Comparison of ENCODE assay signal across 8 cellular contexts in genomic region chr10:119166111-119166500, GRCh38. TPM values are rescaled to one million over a fixed set of nuclear protein-coding genes. Genes with fewer than 3 reads are reported as not detected.
DNase-seq lines count a peak whose midpoint lies in the region; ATAC-seq and TF ChIP-seq lines count a peak whose summit lies in the region.

No MANE protein-coding gene starts in this region.

- TF ChIP-seq EP300 in esophagus muscularis mucosa (IDR thresholded peaks at IDR 0.05): no peak

- 70% methylated on average over 7 of the region's 7 CpGs for WGBS in esophagus muscularis mucosa

- H3K27me3 ChIP-seq in Peyer's patch (no peaks in the 10 kb centered on the region), esophagus muscularis mucosa (no peaks in the 10 kb centered on the region), rectal smooth muscle tissue (ENCODE audit: control insufficient read depth, insufficient read depth, low read length) (no peaks in the 10 kb centered on the region)

- H3K9ac ChIP-seq in rectal smooth muscle tissue (ENCODE audit: low read length): peak overlapping the region; percentile 50

- H3K27ac ChIP-seq in Peyer's patch: peak overlapping the region; percentile 81 to 94 (median 89)
- H3K27ac ChIP-seq in esophagus muscularis mucosa (replicated peaks in 1 of 4): peak overlapping the region; percentile 88 to 93 (median 92)
- H3K27ac ChIP-seq in rectal smooth muscle tissue (ENCODE audit: low read depth, low read length): peak overlapping the region; percentile 93

- intact Hi-C loops in esophagus muscularis mucosa (cut with DNase I): no loop called here

- peaks cover 0 to 7% (median 2%) of the 10 kb centered on the region in 4 donors for H3K4me1 ChIP-seq in Peyer's patch
- H3K4me1 ChIP-seq in esophagus muscularis mucosa: peaks cover 12 to 36% (median 30%) of the 10 kb centered on the region in 4 donors
- peaks cover 3% of the 10 kb centered on the region for H3K4me1 ChIP-seq in rectal smooth muscle tissue (ENCODE audit: control insufficient read depth, insufficient read depth, low read length)

- H3K9me3 ChIP-seq in Peyer's patch (no peaks in the 10 kb centered on the region), esophagus muscularis mucosa (no peaks in the 10 kb centered on the region)

- ATAC-seq in GM21723 (IDR thresholded peaks at IDR 0.05; ENCODE audit: unreplicated experiment): peak; percentile 5

- H3K36me3 ChIP-seq in Peyer's patch (peaks cover 0 to 39% (median 0%) of the 10 kb centered on the region in 3 donors), esophagus muscularis mucosa (peaks cover 32 to 39% (median 37%) of the 10 kb centered on the region in 4 donors), rectal smooth muscle tissue (ENCODE audit: control insufficient read depth, insufficient read depth, low read length) (peaks cover 14% of the 10 kb centered on the region)

- no peak for TF ChIP-seq CTCF in Peyer's patch (IDR thresholded peaks at IDR 0.05)
- TF ChIP-seq CTCF in esophagus muscularis mucosa (IDR thresholded peaks at IDR 0.05): no peak

- H3K4me3 ChIP-seq in Peyer's patch: peak overlapping the region; percentile 62 to 94 (median 73)
- H3K4me3 ChIP-seq in esophagus muscularis mucosa: peak overlapping the region; percentile 70 to 84 (median 78)
- H3K4me3 ChIP-seq in rectal smooth muscle tissue (ENCODE audit: low read length): peak overlapping the region; percentile 92

- no peak for DNase-seq in Peyer's patch
- DNase-seq in esophagus muscularis mucosa (ENCODE audit: extremely low spot score): no peak
- DNase-seq in DMS153 (lab: John Stamatoyannopoulos, UW): no peak
- DNase-seq in inferior parietal cortex (ENCODE audit: extremely low spot score): no peak
- no peak for DNase-seq in amygdala (lab: John Stamatoyannopoulos, UW)
- no peak for DNase-seq in activated CD4-positive, alpha-beta T cell treated with anti-CD3 and anti-CD28 coated beads, Interleukin-2, amount 50 U/mL, for 48 hours

- TF ChIP-seq POLR2A in Peyer's patch (IDR thresholded peaks at IDR 0.05) (no peak), esophagus muscularis mucosa (IDR thresholded peaks at IDR 0.05; ENCODE audit: low read depth) (no peak)

RNA-seq across cellular contexts. Expression of gene SFXN4, which starts 0.6 kb away (rescaled TPM):
- 10 to 100 TPM; 22.8 to 35.5 (median 26.2) TPM for total RNA-seq in Peyer's patch
- total RNA-seq in esophagus muscularis mucosa: 10 to 100 TPM; 14.1 to 39.9 (median 17.8) TPM

RNA-seq across cellular contexts. Expression of gene PRDX3, which starts 12.5 kb away (rescaled TPM):
- total RNA-seq in Peyer's patch (100 to 1,000 TPM in 2 of 4 donors, 10 to 100 TPM in 2; 76.2 to 138 (median 107) TPM), esophagus muscularis mucosa (100 to 1,000 TPM; 128 to 195 (median 171) TPM)

RNA-seq across cellular contexts. Expression of gene GRK5, which starts 41.3 kb away (rescaled TPM):
- total RNA-seq in Peyer's patch (10 to 100 TPM in 3 of 4 donors, 1 to 10 TPM in 1; 10.0 to 61.9 (median 18.1) TPM), esophagus muscularis mucosa (10 to 100 TPM; 39.6 to 64.4 (median 50.7) TPM)
